In the genomic region with DNA sequence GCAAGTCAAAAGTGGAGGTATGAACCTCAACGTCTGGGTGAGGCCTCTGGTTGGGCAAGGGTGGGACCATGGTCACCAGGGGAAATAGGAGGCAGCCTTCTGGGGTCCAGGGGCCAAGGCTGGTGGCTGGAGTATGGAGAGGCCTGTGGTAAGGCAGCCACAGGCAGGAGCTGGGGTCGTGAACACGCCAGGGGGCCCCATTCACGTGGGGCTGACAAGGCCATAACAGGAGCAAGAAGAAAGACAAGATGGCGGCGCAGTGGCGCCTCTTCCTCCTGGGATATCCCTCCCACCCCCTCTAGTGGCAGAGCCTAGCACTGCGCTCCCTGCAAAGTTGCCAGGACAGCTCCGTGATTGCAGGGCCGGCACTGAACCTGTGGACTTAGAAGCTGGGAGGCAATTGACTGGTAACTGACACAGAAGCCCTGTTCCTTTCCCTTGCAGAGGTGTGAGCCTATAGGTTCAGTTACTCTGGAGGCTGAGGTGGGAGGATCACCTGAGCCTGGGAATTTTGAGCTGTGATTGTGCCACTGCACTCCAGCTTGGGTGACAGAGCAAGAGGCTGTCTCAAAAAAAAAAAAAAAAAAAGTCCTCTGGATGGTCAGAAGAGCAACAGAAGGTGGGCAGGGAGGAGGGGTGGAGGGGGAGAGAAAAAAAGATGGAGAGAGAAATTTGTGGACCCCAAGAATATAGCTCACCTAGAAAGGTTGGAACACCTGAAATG, we compare ENCODE assay signal across 8 cellular contexts. TPM values are rescaled to one million over a fixed set of nuclear protein-coding genes. Genes with fewer than 3 reads are reported as not detected.
DNase-seq lines count a peak whose midpoint lies in the region; ATAC-seq and TF ChIP-seq lines count a peak whose summit lies in the region.

No MANE protein-coding gene starts in this region.

- H3K36me3 ChIP-seq in Panc1 (ENCODE audit: control insufficient read depth, insufficient read depth, low read length) = no peaks in the 10 kb centered on the region
- H3K36me3 ChIP-seq in thoracic aorta = no peaks in the 10 kb centered on the region

- no TSS peak for BruUV-seq in Panc1 (replicated peaks; lab: Mats Ljungman, UMichigan)

- no peaks in the 10 kb centered on the region for H3K27me3 Mint-ChIP-seq in activated T-helper 17 cell treated with anti-CD3 and anti-CD28 coated beads, Interleukin-2, amount 50 U/mL, for 72 hours

- no peaks in the 10 kb centered on the region for H3K9me3 Mint-ChIP-seq in activated T-helper 17 cell treated with anti-CD3 and anti-CD28 coated beads, Interleukin-2, amount 50 U/mL, for 72 hours

- no peak overlapping the region for H3K4me3 ChIP-seq in Panc1 (ENCODE audit: low read depth in 2 of 2, low read length in 2 of 2)
- H3K4me3 ChIP-seq in thoracic aorta = no peak overlapping the region

- peak; percentile 51 for DNase-seq in DMS153 (lab: John Stamatoyannopoulos, UW)
- peak in 74 of 76 experiments; percentile 27 to 92 (median 76) for DNase-seq in HUDEP-2 (lab: John Stamatoyannopoulos, UW; ENCODE audit: unreplicated experiment in 76 of 76)
- DNase-seq in Panc1 (ENCODE audit: low read depth, low spot score) = peak; percentile 58
- peak; percentile 62 for DNase-seq in fibroblast of the conjunctiva (ENCODE audit: low read depth)
- peak in 47 of 56 donors; percentile 0 to 63 (median 15) for DNase-seq in nucleus accumbens (lab: John Stamatoyannopoulos, UW)
- DNase-seq in thoracic aorta (ENCODE audit: low spot score) = no peak

- peak overlapping the region; percentile 66 for H3K27ac ChIP-seq in Panc1 (ENCODE audit: low read length)
- H3K27ac ChIP-seq in thoracic aorta = no peak overlapping the region

- in situ Hi-C loops in Panc1 (cut with HindIII; ENCODE audit: low pct_unique_long_range_greater_than_20kb, low sequenced_read_pairs) = no loop called here

- H3K27ac Mint-ChIP-seq in activated T-helper 17 cell treated with anti-CD3 and anti-CD28 coated beads, Interleukin-2, amount 50 U/mL, for 72 hours = peak overlapping the region; percentile 73

- ATAC-seq in Panc1 (peak; percentile 94), thoracic aorta (ENCODE audit: insufficient number of reproducible peaks, low FRiP score, low read depth) (no peak), GM19035 (IDR thresholded peaks at IDR 0.05; ENCODE audit: unreplicated experiment) (no peak)
- ATAC-seq in activated T-helper 17 cell treated with anti-CD3 and anti-CD28 coated beads, Interleukin-2, amount 50 U/mL, for 72 hours (replicated peaks) = peak; percentile 79

- H3K9me3 ChIP-seq in Panc1 (ENCODE audit: control insufficient read depth, insufficient read depth, low read depth, low read length) (no peaks in the 10 kb centered on the region; the same call in 1 of the 2 replicates), thoracic aorta (no peaks in the 10 kb centered on the region)

- H3K27me3 ChIP-seq in Panc1 (ENCODE audit: control insufficient read depth, insufficient read depth, low read length) (no peaks in the 10 kb centered on the region), thoracic aorta (replicated peaks; ENCODE audit: insufficient read depth) (no peaks in the 10 kb centered on the region)

- no peak overlapping the region for H3K4me3 Mint-ChIP-seq in activated T-helper 17 cell treated with anti-CD3 and anti-CD28 coated beads, Interleukin-2, amount 50 U/mL, for 72 hours

- no peaks in the 10 kb centered on the region for H3K36me3 Mint-ChIP-seq in activated T-helper 17 cell treated with anti-CD3 and anti-CD28 coated beads, Interleukin-2, amount 50 U/mL, for 72 hours (ENCODE audit: low read depth)

- CTCF ChIA-PET in Panc1 (lab: Charles Lee) = interaction anchor here (0.6 to 2.5 kb wide), 20 partner anchors 12 to 186 kb away, joined by 3 to 128 read pairs (median 5); partner anchors contain the start of genes ZNF787 and ZSCAN5A

- POLR2A ChIA-PET in Panc1 (lab: Charles Lee) = interaction anchor here (0.6 to 0.9 kb wide), 6 partner anchors 42 to 192 kb away, joined by 3 to 10 read pairs (median 5); partner anchors contain the start of gene ZSCAN5A

- intact Hi-C loops in Panc1 (cut with micrococcal nuclease; ENCODE audit: unreplicated experiment) = loop anchor here (1.0 to 10.0 kb wide), 2 partner anchors 80 to 178 kb away; no protein-coding TSS in a partner anchor

- TF ChIP-seq CTCF in Panc1 (IDR thresholded peaks at IDR 0.05) (peak; percentile 98), thoracic aorta (IDR thresholded peaks at IDR 0.05) (peak; percentile 55)

- peaks cover 4% of the 10 kb centered on the region for H3K4me1 Mint-ChIP-seq in activated T-helper 17 cell treated with anti-CD3 and anti-CD28 coated beads, Interleukin-2, amount 50 U/mL, for 72 hours

- no peaks in the 10 kb centered on the region for H3K4me1 ChIP-seq in Panc1 (ENCODE audit: control insufficient read depth, insufficient read depth, low read length)
- H3K4me1 ChIP-seq in thoracic aorta (ENCODE audit: control insufficient read depth in 1 of 2, low read depth in 2 of 2) = no peaks in the 10 kb centered on the region

RNA-seq across cellular contexts. Expression of gene EDDM13, which starts 19.7 kb away (rescaled TPM):
- total RNA-seq in Panc1 (2021; ENCODE audit: unreplicated experiment) (not detected), thoracic aorta (not detected)
- not detected for polyA plus RNA-seq in Panc1 (2012; ENCODE audit: insufficient read length)
- 1 to 10 TPM; 1.0 TPM for total RNA-seq in activated T-helper 17 cell treated with anti-CD3 and anti-CD28 coated beads, Interleukin-2, amount 50 U/mL, for 72 hours

RNA-seq across cellular contexts. Expression of gene ZSCAN5C, which starts 50.8 kb away (rescaled TPM):
- total RNA-seq in Panc1 (2021; ENCODE audit: unreplicated experiment) (not detected), thoracic aorta (not detected)
- polyA plus RNA-seq in Panc1 (2012; ENCODE audit: insufficient read length) = not detected
- total RNA-seq in activated T-helper 17 cell treated with anti-CD3 and anti-CD28 coated beads, Interleukin-2, amount 50 U/mL, for 72 hours = not detected

RNA-seq across cellular contexts. Expression of gene ZSCAN5B, which starts 55.3 kb away (rescaled TPM):
- not detected for total RNA-seq in Panc1 (2021; ENCODE audit: unreplicated experiment)
- polyA plus RNA-seq in Panc1 (2012; ENCODE audit: insufficient read length) = not detected
- total RNA-seq in activated T-helper 17 cell treated with anti-CD3 and anti-CD28 coated beads, Interleukin-2, amount 50 U/mL, for 72 hours = under 1 TPM in 1 of 2 donors, not detected in 1; 0.24 TPM
- not detected for total RNA-seq in thoracic aorta

Comparison
In these comparisons a context has a peak if more than half of its experiments do, and no peak if none do; other contexts are left out.
1. ATAC-seq: peak in Panc1 (single experiment) and activated T-helper 17 cell treated with anti-CD3 and anti-CD28 coated beads, Interleukin-2, amount 50 U/mL, for 72 hours (single experiment); none in thoracic aorta (single experiment) and GM19035 (single experiment).